15 cellular contexts compared by ENCODE assay signal in genomic region chr5:160083501-160083900, GRCh38. TPM values are rescaled to one million over a fixed set of nuclear protein-coding genes. Genes with fewer than 3 reads are reported as not detected.
DNase-seq lines count a peak whose midpoint lies in the region; FAIRE-seq and TF ChIP-seq lines count a peak whose summit lies in the region.
"Had no signal": no experiment of that assay in that cellular context is flagged by ENCODE, and none has a peak within 500 bp of the region (broad histone marks: within the 10 kb centered on the region; RNA-seq: fewer than 3 reads in every experiment).

No MANE protein-coding gene starts in this region.

- TF ChIP-seq POLR2A in vagina (IDR thresholded peaks at IDR 0.05), result no peak

- H3K79me2 ChIP-seq in keratinocyte (ENCODE audit: control insufficient read depth, insufficient read depth, low read length), result no peaks in the 10 kb centered on the region

- no peaks in the 10 kb centered on the region for H3K27me3 ChIP-seq in adipocyte (replicated peaks; ENCODE audit: control insufficient read depth, insufficient read depth, low read length)
- no peaks in the 10 kb centered on the region for H3K27me3 ChIP-seq in keratinocyte (ENCODE audit: control insufficient read depth, extremely low read depth, insufficient read depth, low read length)
- H3K27me3 ChIP-seq in vagina, result no peaks in the 10 kb centered on the region
- H3K27me3 ChIP-seq: adrenal gland, gastrocnemius medialis had no signal

- peaks cover 1% of the 10 kb centered on the region for H3K36me3 ChIP-seq in adipocyte (ENCODE audit: control insufficient read depth, insufficient read depth, low read length, severe bottlenecking)
- no peaks in the 10 kb centered on the region for H3K36me3 ChIP-seq in keratinocyte (ENCODE audit: control insufficient read depth in 2 of 2, extremely low read depth in 1 of 2, insufficient read depth in 2 of 2, low read length in 2 of 2)
- no peaks in the 10 kb centered on the region for H3K36me3 ChIP-seq in vagina
- H3K36me3 ChIP-seq: adrenal gland had no signal

- no peak for TF ChIP-seq CTCF in keratinocyte (optimal IDR thresholded peaks at IDR 0.05 in 1 of 3, IDR thresholded peaks at IDR 0.05 in 1 of 3, conservative IDR thresholded peaks at IDR 0.05 in 1 of 3; ENCODE audit: extremely low read depth in 1 of 3, insufficient read depth in 2 of 3, low read length in 3 of 3)
- no peak for TF ChIP-seq CTCF in vagina (IDR thresholded peaks at IDR 0.05)

- H2AFZ ChIP-seq in keratinocyte (ENCODE audit: control insufficient read depth, low read length), result peak overlapping the region; percentile 40

- no peaks in the 10 kb centered on the region for H3K9me3 ChIP-seq in adipocyte (ENCODE audit: control insufficient read depth, low read length)
- no peaks in the 10 kb centered on the region for H3K9me3 ChIP-seq in keratinocyte (ENCODE audit: control insufficient read depth, low read depth, low read length)
- H3K9me3 ChIP-seq in vagina, result no peaks in the 10 kb centered on the region
- H3K9me3 ChIP-seq: adrenal gland, gastrocnemius medialis had no signal

- H3K9me1 ChIP-seq in keratinocyte (ENCODE audit: control insufficient read depth, extremely low read depth, insufficient read depth, low read length), result no peaks in the 10 kb centered on the region

- intact Hi-C loops in vagina (cut with DNase I), result no loop called here

- H3K27ac ChIP-seq in keratinocyte (ENCODE audit: control insufficient read depth, insufficient read depth, low read length), result no peak overlapping the region
- H3K27ac ChIP-seq in vagina, result no peak overlapping the region
- H3K27ac ChIP-seq: gastrocnemius medialis had no signal

- DNase-seq in A172 (ENCODE audit: low spot score) (peak; percentile 72), HTR-8/SVneo (ENCODE audit: insufficient read length, low spot score) (peak; percentile 75), adipocyte (ENCODE audit: low read depth) (peak; percentile 35), keratinocyte (ENCODE audit: low read depth, low spot score) (no peak), NCI-H1417 treated with DMSO at 0.1 percent for 48 hours (lab: John Stamatoyannopoulos, UW) (no peak), NCI-H1105 (lab: John Stamatoyannopoulos, UW) (no peak), vagina (ENCODE audit: extremely low spot score in 2 of 2) (no peak)
- DNase-seq in activated CD4-positive, alpha-beta T cell treated with anti-CD3 and anti-CD28 coated beads, Interleukin-2, amount 50 U/mL, for 1 hour, result no peak
- DNase-seq: activated CD4-positive, alpha-beta T cell treated with anti-CD3 and anti-CD28 coated beads for 1 hour; adrenal gland; gastrocnemius medialis; Karpas-422; left cardiac atrium; NCI-H2107; NK-92 treated with Interleukin-12 subunit alpha and Interleukin-12 subunit beta, amount 100 ng/mL, for 24 hours had no signal

- FAIRE-seq in HTR-8/SVneo (lab: Jason Lieb, UNC), result peak; percentile 31
- FAIRE-seq in keratinocyte (lab: Jason Lieb, UNC), result no peak

- peak overlapping the region; percentile 54 for H3K4me3 ChIP-seq in adipocyte (ENCODE audit: low read length)
- no peak overlapping the region for H3K4me3 ChIP-seq in keratinocyte (ENCODE audit: control insufficient read depth in 2 of 3, extremely low read depth in 1 of 3, insufficient read depth in 2 of 3, low read depth in 1 of 3, low read length in 3 of 3)
- H3K4me3 ChIP-seq in vagina, result no peak overlapping the region
- H3K4me3 ChIP-seq: adrenal gland, gastrocnemius medialis had no signal

- dilution Hi-C loops in keratinocyte (cut with MboI; ENCODE audit: extremely low pct_ligation_motif_present, low sequenced_read_pairs), result no loop called here

- peak overlapping the region; percentile 49 for H3K4me2 ChIP-seq in keratinocyte (ENCODE audit: control insufficient read depth, extremely low read depth, insufficient read depth, low read depth, low read length)

- peaks cover 19% of the 10 kb centered on the region for H3K4me1 ChIP-seq in adipocyte (ENCODE audit: control insufficient read depth, insufficient read depth, low read length)
- peaks cover 15% of the 10 kb centered on the region for H3K4me1 ChIP-seq in keratinocyte (ENCODE audit: control insufficient read depth, extremely low read depth, insufficient read depth, low read length)
- H3K4me1 ChIP-seq in vagina, result peaks cover 13% of the 10 kb centered on the region
- H3K4me1 ChIP-seq: adrenal gland, gastrocnemius medialis had no signal

- no peaks in the 10 kb centered on the region for H4K20me1 ChIP-seq in keratinocyte (ENCODE audit: control insufficient read depth, extremely low read depth, insufficient read depth, low read length)

- H3K9ac ChIP-seq in adipocyte (ENCODE audit: low read length) (no peak overlapping the region), keratinocyte (ENCODE audit: control insufficient read depth, extremely low read depth, insufficient read depth, low read length) (no peak overlapping the region)

RNA-seq across cellular contexts. Expression of gene PWWP2A, which starts 35.7 kb away (rescaled TPM):
- total RNA-seq in A172 (2014; rRNA removed; shearing (Covaris generic)), result 17.7 and 21.0 TPM in 2 replicates
- polyA plus RNA-seq in keratinocyte, result 11.6 to 13.1 TPM (median 12.4 TPM) in 3 replicates
- 7.3 TPM for polyA plus RNA-seq in keratinocyte (2011; ENCODE audit: low read depth)
- 7.6 and 11.9 TPM in 2 replicates for polyA plus RNA-seq in keratinocyte (2011; cell fraction: cytosol; rRNA removed)
- polyA plus RNA-seq in keratinocyte (2011; cell fraction: nucleus; rRNA removed), result 21.7 and 23.0 TPM in 2 replicates
- polyA plus RNA-seq in keratinocyte (2012; ENCODE audit: low replicate concordance), result 10.3 and 10.6 TPM in 2 replicates
- 6.2 to 20.8 TPM (median 7.1 TPM) in 3 replicates for polyA minus RNA-seq in keratinocyte
- polyA minus RNA-seq in keratinocyte (2011; cell fraction: cytosol; rRNA and poly(A)+ RNA removed), result 6.1 TPM
- polyA minus RNA-seq in keratinocyte (2011; cell fraction: nucleus; rRNA and poly(A)+ RNA removed), result 6.5 and 17.2 TPM in 2 replicates
- total RNA-seq in vagina, result 19.9 TPM

Comparison
In these comparisons a context has a peak if more than half of its experiments do, and no peak if none do; other contexts are left out.
1. DNase-seq: peak in A172 (single experiment), HTR-8/SVneo (single experiment) and adipocyte (single experiment); none in keratinocyte (single experiment), activated CD4-positive, alpha-beta T cell treated with anti-CD3 and anti-CD28 coated beads, Interleukin-2, amount 50 U/mL, for 1 hour (single experiment), NCI-H1417 treated with DMSO at 0.1 percent for 48 hours (single experiment), NCI-H1105 (single experiment) and vagina (0 of 2).